19 cellular contexts compared by ENCODE assay signal in genomic region chr19:18456279-18456678, GRCh38. TPM values are rescaled to one million over a fixed set of nuclear protein-coding genes. Genes with fewer than 3 reads are reported as not detected.
A peak's percentile ranks its signal among the peaks of the same experiment; 100 is the strongest.
DNase-seq lines count a peak whose midpoint lies in the region; ATAC-seq and TF ChIP-seq lines count a peak whose summit lies in the region.
"Had no signal": no experiment of that assay in that cellular context is flagged by ENCODE, and none has a peak within 500 bp of the region (broad histone marks: within the 10 kb centered on the region; RNA-seq: fewer than 3 reads in every experiment).

No MANE protein-coding gene starts in this region.

- DNase-seq in T-helper 17 cell (no peak), naive B cell (no peak), NCI-H2196 treated with DMSO at 0.1 percent for 48 hours (lab: John Stamatoyannopoulos, UW; ENCODE audit: unreplicated experiment) (no peak)
- DNase-seq in stimulated activated CD4-positive, alpha-beta T cell treated with anti-CD3 and anti-CD28 coated beads, Interleukin-4, amount 100 ng/mL, for 4 hours, result no peak
- DNase-seq: activated CD4-positive, alpha-beta memory T cell treated with anti-CD3 and anti-CD28 coated beads for 36 hours; activated T-cell treated with anti-CD3 and anti-CD28 coated beads, Interleukin-2, amount 50 U/mL, for 4 hours; AML-193; colonic mucosa; COR-L47; NCI-H1417; NCI-H524; retina had no signal

- H3K27ac Mint-ChIP-seq in T-helper 17 cell (peak overlapping the region; percentile 89), brain (peak overlapping the region in 4 of 5 experiments; percentile 20 to 73 (median 46)), naive B cell (peak overlapping the region in 4 of 6 donors; percentile 22 to 49 (median 32))
- H3K27ac Mint-ChIP-seq: activated CD4-positive, alpha-beta memory T cell treated with anti-CD3 and anti-CD28 coated beads for 36 hours; WTC11 had no signal

- ATAC-seq in T-helper 17 cell (no peak), naive B cell (ENCODE audit: low read depth in 2 of 2) (no peak), HG03439 (IDR thresholded peaks at IDR 0.05; ENCODE audit: unreplicated experiment) (no peak)
- ATAC-seq: activated T-cell treated with anti-CD3 and anti-CD28 coated beads, Interleukin-2, amount 50 U/mL, for 4 hours; left lobe of liver; WTC11 had no signal

- H3K36me3 ChIP-seq in subcutaneous abdominal adipose tissue (ENCODE audit: control insufficient read depth in 5 of 5, insufficient read depth in 5 of 5, low read length in 5 of 5), result peaks cover 0 to 73% (median 38%) of the 10 kb centered on the region in 5 donors

- H3K4me3 ChIP-seq in subcutaneous abdominal adipose tissue (ENCODE audit: low read depth in 1 of 5, low read length in 5 of 5), result no peak overlapping the region
- H3K4me3 ChIP-seq: colonic mucosa, testis had no signal

- H3K9me3 ChIP-seq in T-helper 17 cell (ENCODE audit: control insufficient read depth, low read length, poor library complexity, severe bottlenecking) (no peaks in the 10 kb centered on the region), subcutaneous abdominal adipose tissue (ENCODE audit: control insufficient read depth in 5 of 5, low read length in 5 of 5) (no peaks in the 10 kb centered on the region)
- H3K9me3 ChIP-seq: colonic mucosa, testis had no signal

- no peak for TF ChIP-seq CTCF in brain (conservative IDR thresholded peaks at IDR 0.05)

- H3K4me1 Mint-ChIP-seq in T-helper 17 cell (peaks cover 6% of the 10 kb centered on the region), brain (peaks cover 24% of the 10 kb centered on the region), naive B cell (peaks cover 0 to 7% (median 0%) of the 10 kb centered on the region in 3 donors)

- H3K27me3 Mint-ChIP-seq in T-helper 17 cell, result no peaks in the 10 kb centered on the region
- H3K27me3 Mint-ChIP-seq in brain, result peaks cover 4% of the 10 kb centered on the region
- H3K27me3 Mint-ChIP-seq in naive B cell, result no peaks in the 10 kb centered on the region
- H3K27me3 Mint-ChIP-seq: activated CD4-positive, alpha-beta memory T cell treated with anti-CD3 and anti-CD28 coated beads for 36 hours; activated naive CD8-positive, alpha-beta T cell had no signal

- peaks cover 20 to 46% (median 35%) of the 10 kb centered on the region in 5 donors for H3K4me1 ChIP-seq in subcutaneous abdominal adipose tissue (ENCODE audit: control insufficient read depth in 5 of 5, insufficient read depth in 5 of 5, low read length in 5 of 5)

- no peak overlapping the region for H3K9ac ChIP-seq in subcutaneous abdominal adipose tissue (ENCODE audit: low read length in 5 of 5)

- H3K27me3 ChIP-seq in subcutaneous abdominal adipose tissue (ENCODE audit: control insufficient read depth in 5 of 5, insufficient read depth in 4 of 5, low read length in 5 of 5), result no peaks in the 10 kb centered on the region
- H3K27me3 ChIP-seq: colonic mucosa, testis had no signal

- H3K9me3 Mint-ChIP-seq in brain, result no peaks in the 10 kb centered on the region
- no peaks in the 10 kb centered on the region for H3K9me3 Mint-ChIP-seq in naive B cell
- H3K9me3 Mint-ChIP-seq: activated CD4-positive, alpha-beta memory T cell treated with anti-CD3 and anti-CD28 coated beads for 36 hours; activated T-cell treated with anti-CD3 and anti-CD28 coated beads, Interleukin-2, amount 50 U/mL, for 4 hours; WTC11 had no signal

- H3K36me3 Mint-ChIP-seq in T-helper 17 cell (ENCODE audit: low read depth), result peaks cover 2% of the 10 kb centered on the region
- H3K36me3 Mint-ChIP-seq in brain, result peaks cover 27% of the 10 kb centered on the region
- peaks cover 0 to 8% of the 10 kb centered on the region in 2 donors for H3K36me3 Mint-ChIP-seq in naive B cell
- H3K36me3 Mint-ChIP-seq: activated naive CD8-positive, alpha-beta T cell had no signal

- H3K4me3 Mint-ChIP-seq in T-helper 17 cell, result no peak overlapping the region
- H3K4me3 Mint-ChIP-seq in brain, result no peak overlapping the region
- H3K4me3 Mint-ChIP-seq in naive B cell, result no peak overlapping the region
- H3K4me3 Mint-ChIP-seq: activated CD4-positive, alpha-beta memory T cell treated with anti-CD3 and anti-CD28 coated beads for 36 hours; activated naive CD8-positive, alpha-beta T cell; activated T-cell treated with anti-CD3 and anti-CD28 coated beads, Interleukin-2, amount 50 U/mL, for 4 hours; WTC11 had no signal

- peak overlapping the region; percentile 79 for H3K27ac ChIP-seq in subcutaneous abdominal adipose tissue (ENCODE audit: low read depth, low read length)
- H3K27ac ChIP-seq: colonic mucosa, testis had no signal

RNA-seq across cellular contexts. Expression of gene ISYNA1, which starts 18.3 kb away (rescaled TPM):
- total RNA-seq in T-helper 17 cell, result 10 to 100 TPM; 37.6 to 39.6 TPM
- polyA plus RNA-seq in brain (ENCODE audit: insufficient read depth, low read depth, low replicate concordance) (120 TPM), naive B cell (ENCODE audit: low read depth in 6 of 6) (10 to 100 TPM in 2 of 6 donors, 1 to 10 TPM in 4; 6.3 to 12.2 (median 8.6) TPM)

RNA-seq across cellular contexts. Expression of gene SSBP4, which starts 37.1 kb away (rescaled TPM):
- total RNA-seq in T-helper 17 cell, result 100 to 1,000 TPM; 112 to 113 TPM
- polyA plus RNA-seq in brain (ENCODE audit: insufficient read depth, low read depth, low replicate concordance) (93.3 TPM), naive B cell (ENCODE audit: low read depth in 6 of 6) (10 to 100 TPM; 54.7 to 78.0 (median 61.8) TPM)

RNA-seq across cellular contexts. Expression of gene LRRC25, which starts 58.9 kb away (rescaled TPM):
- 1 to 10 TPM in 1 of 2 donors, under 1 TPM in 1; 0.63 to 3.2 TPM for total RNA-seq in T-helper 17 cell
- polyA plus RNA-seq in brain (ENCODE audit: insufficient read depth, low read depth, low replicate concordance) (0.83 TPM), naive B cell (ENCODE audit: low read depth in 6 of 6) (10 to 100 TPM in 4 of 6 donors, 1 to 10 TPM in 1, under 1 TPM in 1; 0.17 to 30.8 (median 17.9) TPM)
- total RNA-seq: activated CD4-positive, alpha-beta memory T cell treated with anti-CD3 and anti-CD28 coated beads for 36 hours; activated T-cell treated with anti-CD3 and anti-CD28 coated beads, Interleukin-2, amount 50 U/mL, for 4 hours had no signal

Comparison
In these comparisons a context has a peak if more than half of its experiments do, and no peak if none do; other contexts are left out.
1. H3K27ac Mint-ChIP-seq: peak in every context shown above with its lines; median percentile 89 in T-helper 17 cell; 46 in brain; 32 in naive B cell.